In the genomic region with DNA sequence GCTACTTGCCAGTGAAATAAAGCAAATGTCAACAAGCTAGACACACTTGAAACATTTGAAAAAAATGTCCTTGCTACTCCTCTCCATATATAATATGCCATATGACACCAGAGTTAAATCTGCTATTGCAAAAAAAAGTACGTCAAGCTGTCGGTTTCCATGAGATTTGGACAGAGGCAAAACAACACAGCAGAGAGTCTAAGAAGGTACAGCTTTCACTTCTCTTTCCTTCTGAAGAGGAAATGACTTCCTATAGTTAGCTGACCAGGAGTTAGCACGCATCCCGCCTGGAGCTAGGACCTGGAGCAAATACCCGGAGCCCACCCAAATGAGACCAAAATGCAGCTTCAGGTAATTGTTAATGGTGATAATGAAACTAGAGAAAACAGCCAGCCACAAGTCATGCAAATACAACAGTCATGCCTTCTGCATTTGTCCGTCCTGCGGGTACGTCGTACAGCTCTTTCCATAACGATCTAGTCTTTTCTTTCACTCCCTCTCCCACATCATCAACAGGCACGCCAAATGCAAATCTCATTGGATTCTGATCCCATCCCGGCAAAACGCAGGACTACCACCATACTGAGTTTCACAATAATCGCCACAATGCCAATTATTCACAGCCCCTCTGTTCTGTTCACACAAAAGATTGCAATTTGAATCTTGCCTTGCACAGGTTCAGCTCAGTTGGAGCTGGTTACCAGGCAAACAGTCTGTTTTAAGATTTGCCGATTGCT, we compare ENCODE assay signal across 10 cellular contexts.
DNase-seq lines count a peak whose midpoint lies in the region; ATAC-seq and TF ChIP-seq lines count a peak whose summit lies in the region.
"Had no signal": no experiment of that assay in that cellular context is flagged by ENCODE, and none has a peak within 500 bp of the region (broad histone marks: within the 10 kb centered on the region; RNA-seq: fewer than 3 reads in every experiment).

No MANE protein-coding gene starts in this region.

- H3K9me3 Mint-ChIP-seq in WTC11, result no peaks in the 10 kb centered on the region
- H3K9me3 Mint-ChIP-seq: dendritic cell treated with granulocyte-macrophage colony-stimulating factor and Interleukin-4, amounts not matched to agents 40 ng/mL and 50 ng/mL, for 4 days had no signal

- no peaks in the 10 kb centered on the region for H3K36me3 Mint-ChIP-seq in WTC11

- DNase-seq in DMS153 treated with DMSO at 0.1 percent for 48 hours (lab: John Stamatoyannopoulos, UW; ENCODE audit: unreplicated experiment) (peak; percentile 64), DMS153 (lab: John Stamatoyannopoulos, UW) (no peak), superior temporal gyrus (ENCODE audit: extremely low spot score) (peak; percentile 60), WTC11 (ENCODE audit: low spot score) (no peak), Right ventricle myocardium superior (no peak)
- DNase-seq in stimulated activated CD4-positive, alpha-beta T cell treated with anti-CD3 and anti-CD28 coated beads, Interleukin-12 subunit alpha, Interleukin-12 subunit beta, amount 100 ng/mL, for 4 hours, result no peak

- ATAC-seq in HG03520 (IDR thresholded peaks at IDR 0.05; ENCODE audit: unreplicated experiment) (peak; percentile 68), WTC11 (no peak; the same call in 1 of the 2 replicates), Right ventricle myocardium superior (ENCODE audit: poor library complexity) (no peak)

- peaks cover 50% of the 10 kb centered on the region for H3K4me1 Mint-ChIP-seq in WTC11

- no peak overlapping the region for H3K4me3 Mint-ChIP-seq in WTC11
- H3K4me3 Mint-ChIP-seq: dendritic cell treated with granulocyte-macrophage colony-stimulating factor and Interleukin-4, amounts not matched to agents 40 ng/mL and 50 ng/mL, for 4 days had no signal

- TF ChIP-seq CTCF in WTC11 (IDR thresholded peaks at IDR 0.05), result no peak

- peak overlapping the region; percentile 20 for H3K27ac ChIP-seq in cingulate gyrus (ENCODE audit: low read depth, low read length)
- H3K27ac ChIP-seq: 22Rv1 had no signal

- POLR2A ChIA-PET in WTC11 (lab: Charles Lee), result no interaction called here

- CTCF ChIA-PET in WTC11 (lab: Charles Lee), result interaction anchor here (1.3 to 2.3 kb wide), 2 partner anchors 10 to 388 kb away, joined by 6 read pairs; no protein-coding TSS in a partner anchor

- no peaks in the 10 kb centered on the region for H3K27me3 Mint-ChIP-seq in WTC11 (ENCODE audit: low read depth)
- H3K27me3 Mint-ChIP-seq: dendritic cell treated with granulocyte-macrophage colony-stimulating factor and Interleukin-4, amounts not matched to agents 40 ng/mL and 50 ng/mL, for 4 days had no signal

- intact Hi-C loops in Right ventricle myocardium superior (cut with DNase I), result no loop called here

- H3K27ac Mint-ChIP-seq in WTC11, result no peak overlapping the region
- H3K27ac Mint-ChIP-seq: dendritic cell treated with granulocyte-macrophage colony-stimulating factor and Interleukin-4, amounts not matched to agents 40 ng/mL and 50 ng/mL, for 4 days had no signal

TF ChIP-seq in WTC11, 78 proteins besides CTCF, POLR2A, EP300 and RAD21:
- TF ChIP-seq ZMAT4 (CRISPR knock-in tag; IDR thresholded peaks at IDR 0.05) (no peak), ZNF396 (CRISPR knock-in tag; IDR thresholded peaks at IDR 0.05; ENCODE audit: borderline replicate concordance) (no peak), GRHL2 (CRISPR knock-in tag; IDR thresholded peaks at IDR 0.05; ENCODE audit: insufficient replicate concordance, severe bottlenecking) (no peak), JAZF1 (CRISPR knock-in tag; IDR thresholded peaks at IDR 0.05) (no peak), KAT7 (CRISPR knock-in tag; IDR thresholded peaks at IDR 0.05; ENCODE audit: borderline replicate concordance) (no peak)
- TF ChIP-seq, protein P1, sequence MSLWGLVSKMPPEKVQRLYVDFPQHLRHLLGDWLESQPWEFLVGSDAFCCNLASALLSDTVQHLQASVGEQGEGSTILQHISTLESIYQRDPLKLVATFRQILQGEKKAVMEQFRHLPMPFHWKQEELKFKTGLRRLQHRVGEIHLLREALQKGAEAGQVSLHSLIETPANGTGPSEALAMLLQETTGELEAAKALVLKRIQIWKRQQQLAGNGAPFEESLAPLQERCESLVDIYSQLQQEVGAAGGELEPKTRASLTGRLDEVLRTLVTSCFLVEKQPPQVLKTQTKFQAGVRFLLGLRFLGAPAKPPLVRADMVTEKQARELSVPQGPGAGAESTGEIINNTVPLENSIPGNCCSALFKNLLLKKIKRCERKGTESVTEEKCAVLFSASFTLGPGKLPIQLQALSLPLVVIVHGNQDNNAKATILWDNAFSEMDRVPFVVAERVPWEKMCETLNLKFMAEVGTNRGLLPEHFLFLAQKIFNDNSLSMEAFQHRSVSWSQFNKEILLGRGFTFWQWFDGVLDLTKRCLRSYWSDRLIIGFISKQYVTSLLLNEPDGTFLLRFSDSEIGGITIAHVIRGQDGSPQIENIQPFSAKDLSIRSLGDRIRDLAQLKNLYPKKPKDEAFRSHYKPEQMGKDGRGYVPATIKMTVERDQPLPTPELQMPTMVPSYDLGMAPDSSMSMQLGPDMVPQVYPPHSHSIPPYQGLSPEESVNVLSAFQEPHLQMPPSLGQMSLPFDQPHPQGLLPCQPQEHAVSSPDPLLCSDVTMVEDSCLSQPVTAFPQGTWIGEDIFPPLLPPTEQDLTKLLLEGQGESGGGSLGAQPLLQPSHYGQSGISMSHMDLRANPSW (CRISPR knock-in tag; conservative IDR thresholded peaks at IDR 0.05; ENCODE audit: low read depth), result no peak
- TF ChIP-seq, protein P2, sequence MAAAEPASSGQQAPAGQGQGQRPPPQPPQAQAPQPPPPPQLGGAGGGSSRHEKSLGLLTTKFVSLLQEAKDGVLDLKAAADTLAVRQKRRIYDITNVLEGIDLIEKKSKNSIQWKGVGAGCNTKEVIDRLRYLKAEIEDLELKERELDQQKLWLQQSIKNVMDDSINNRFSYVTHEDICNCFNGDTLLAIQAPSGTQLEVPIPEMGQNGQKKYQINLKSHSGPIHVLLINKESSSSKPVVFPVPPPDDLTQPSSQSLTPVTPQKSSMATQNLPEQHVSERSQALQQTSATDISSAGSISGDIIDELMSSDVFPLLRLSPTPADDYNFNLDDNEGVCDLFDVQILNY (CRISPR knock-in tag; IDR thresholded peaks at IDR 0.05), result no peak
- TF ChIP-seq, protein P3, sequence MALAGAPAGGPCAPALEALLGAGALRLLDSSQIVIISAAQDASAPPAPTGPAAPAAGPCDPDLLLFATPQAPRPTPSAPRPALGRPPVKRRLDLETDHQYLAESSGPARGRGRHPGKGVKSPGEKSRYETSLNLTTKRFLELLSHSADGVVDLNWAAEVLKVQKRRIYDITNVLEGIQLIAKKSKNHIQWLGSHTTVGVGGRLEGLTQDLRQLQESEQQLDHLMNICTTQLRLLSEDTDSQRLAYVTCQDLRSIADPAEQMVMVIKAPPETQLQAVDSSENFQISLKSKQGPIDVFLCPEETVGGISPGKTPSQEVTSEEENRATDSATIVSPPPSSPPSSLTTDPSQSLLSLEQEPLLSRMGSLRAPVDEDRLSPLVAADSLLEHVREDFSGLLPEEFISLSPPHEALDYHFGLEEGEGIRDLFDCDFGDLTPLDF (CRISPR knock-in tag; IDR thresholded peaks at IDR 0.05), result no peak

Comparison
In these comparisons a context has a peak if more than half of its experiments do, and no peak if none do; other contexts are left out.
1. DNase-seq: peak in DMS153 treated with DMSO at 0.1 percent for 48 hours (single experiment) and superior temporal gyrus (single experiment); none in DMS153 (single experiment), stimulated activated CD4-positive, alpha-beta T cell treated with anti-CD3 and anti-CD28 coated beads, Interleukin-12 subunit alpha, Interleukin-12 subunit beta, amount 100 ng/mL, for 4 hours (single experiment), WTC11 (single experiment) and Right ventricle myocardium superior (single experiment).